In genomic region chr1:177354247-177354646, GRCh38 we compare ENCODE assay signal across 1 cellular context.
TF ChIP-seq lines count a peak whose summit lies in the region.

No MANE protein-coding gene starts in this region.

TF ChIP-seq in GM23338, 12 proteins besides CTCF, POLR2A, EP300 and RAD21 (continued from another document):
- TF ChIP-seq ZNF462 (CRISPR knock-in tag; IDR thresholded peaks at IDR 0.05) = no peak
TF ChIP-seq in GM23338: peak in this region for 0.
